ENCODE assay signal across 8 cellular contexts in the genomic region with DNA sequence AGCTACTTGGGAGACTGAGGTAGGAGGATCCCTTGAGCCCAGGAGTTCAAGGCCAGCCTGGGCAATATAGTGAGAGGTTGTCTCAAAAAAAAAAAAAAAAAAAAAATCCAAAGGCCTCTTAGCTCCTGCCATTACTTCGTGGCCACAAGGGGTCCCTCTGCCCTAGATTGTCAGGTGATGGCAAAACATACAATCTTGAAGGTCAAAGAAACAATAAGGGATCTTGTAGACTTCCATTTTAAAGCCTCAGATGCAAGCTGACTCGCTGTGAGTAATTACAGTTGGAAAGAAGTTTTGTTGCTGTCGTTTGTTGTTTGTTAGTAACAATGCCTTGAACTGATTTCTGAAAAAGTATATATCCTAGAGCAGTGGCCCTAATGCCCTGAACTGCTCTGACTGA. TPM values are rescaled to one million over a fixed set of nuclear protein-coding genes. Genes with fewer than 3 reads are reported as not detected.
DNase-seq lines count a peak whose midpoint lies in the region; ATAC-seq, FAIRE-seq and TF ChIP-seq lines count a peak whose summit lies in the region.

No MANE protein-coding gene starts in this region.

- H3F3A ChIP-seq in GM23338 (replicated peaks; ENCODE audit: low read depth) = no peaks in the 10 kb centered on the region

- peak; percentile 79 to 80 for TF ChIP-seq CTCF in GM23338 (conservative IDR thresholded peaks at IDR 0.05; ENCODE audit: low read depth in 2 of 2)
- peak in 4 of 6 experiments; percentile 55 to 63 (median 60) for TF ChIP-seq CTCF in Peyer's patch (IDR thresholded peaks at IDR 0.05)
- TF ChIP-seq CTCF in astrocyte (IDR thresholded peaks at IDR 0.05; ENCODE audit: insufficient read depth, low read depth, low read length) = peak; percentile 39
- TF ChIP-seq CTCF in mesothelial cell of epicardium (IDR thresholded peaks at IDR 0.05; ENCODE audit: unreplicated experiment) = peak; percentile 20
- TF ChIP-seq CTCF in prostate gland (IDR thresholded peaks at IDR 0.05) = no peak

- TF ChIP-seq POLR2A in Peyer's patch (IDR thresholded peaks at IDR 0.05) = no peak
- TF ChIP-seq POLR2A in prostate gland (IDR thresholded peaks at IDR 0.05) = no peak

- H2AFZ ChIP-seq in GM23338 (peak overlapping the region; percentile 64; the same call in 1 of the 2 replicates), astrocyte (ENCODE audit: low read depth, low read length) (no peak overlapping the region)

- H3K4me3 Mint-ChIP-seq in GM23338 = no peak overlapping the region
- no peak overlapping the region for H3K4me3 Mint-ChIP-seq in astrocyte (ENCODE audit: unreplicated experiment)
- no peak overlapping the region for H3K4me3 Mint-ChIP-seq in mesothelial cell of epicardium

- WGBS in prostate gland = 53% methylated on average over 3 of the region's 3 CpGs

- intact Hi-C loops in prostate gland (cut with DNase I) = no loop called here

- no peak overlapping the region for H3K27ac ChIP-seq in GM23338 (ENCODE audit: low read depth)
- no peak overlapping the region for H3K27ac ChIP-seq in Peyer's patch
- no peak overlapping the region for H3K27ac ChIP-seq in astrocyte (ENCODE audit: low read depth, low read length)
- H3K27ac ChIP-seq in prostate gland = no peak overlapping the region

- no peak overlapping the region for H3K4me2 ChIP-seq in GM23338
- no peak overlapping the region for H3K4me2 ChIP-seq in astrocyte (ENCODE audit: low read length)

- peak; percentile 80 for ATAC-seq in GM23338

- no peak overlapping the region for H3K4me3 ChIP-seq in GM23338
- H3K4me3 ChIP-seq in Peyer's patch = no peak overlapping the region
- H3K4me3 ChIP-seq in astrocyte (ENCODE audit: insufficient read depth, low read depth, low read length) = no peak overlapping the region
- no peak overlapping the region for H3K4me3 ChIP-seq in prostate gland

- no peak overlapping the region for H3K9ac ChIP-seq in astrocyte (ENCODE audit: low read length)

- no peak for FAIRE-seq in astrocyte (lab: Jason Lieb, UNC)

- H4K20me1 ChIP-seq in GM23338 (replicated peaks; ENCODE audit: insufficient read depth) (no peaks in the 10 kb centered on the region), astrocyte (ENCODE audit: insufficient read depth, low read length) (no peaks in the 10 kb centered on the region)

- H3K79me2 ChIP-seq in GM23338 (replicated peaks; ENCODE audit: insufficient read depth) = no peaks in the 10 kb centered on the region
- no peaks in the 10 kb centered on the region for H3K79me2 ChIP-seq in astrocyte (ENCODE audit: insufficient read depth, low read length)

- H3K9me3 ChIP-seq in Peyer's patch (no peaks in the 10 kb centered on the region), astrocyte (ENCODE audit: insufficient read depth, low read depth, low read length) (no peaks in the 10 kb centered on the region), prostate gland (no peaks in the 10 kb centered on the region)

- H3K27me3 Mint-ChIP-seq in GM23338 (ENCODE audit: insufficient read depth, low read depth, poor library complexity) = no peaks in the 10 kb centered on the region
- no peaks in the 10 kb centered on the region for H3K27me3 Mint-ChIP-seq in astrocyte (ENCODE audit: low read depth, unreplicated experiment)
- no peaks in the 10 kb centered on the region for H3K27me3 Mint-ChIP-seq in mesothelial cell of epicardium (ENCODE audit: low read depth)

- H3K4me1 Mint-ChIP-seq in GM23338 (peaks cover 8% of the 10 kb centered on the region; the same call in 2 of the 3 replicates), astrocyte (ENCODE audit: low read depth, unreplicated experiment) (no peaks in the 10 kb centered on the region), mesothelial cell of epicardium (no peaks in the 10 kb centered on the region)

- H3K27ac Mint-ChIP-seq in GM23338 (no peak overlapping the region), astrocyte (ENCODE audit: unreplicated experiment) (no peak overlapping the region), mesothelial cell of epicardium (no peak overlapping the region)

- H3K36me3 ChIP-seq in GM23338 (ENCODE audit: insufficient read depth) (no peaks in the 10 kb centered on the region), Peyer's patch (no peaks in the 10 kb centered on the region), astrocyte (ENCODE audit: insufficient read depth, low read length) (no peaks in the 10 kb centered on the region), prostate gland (no peaks in the 10 kb centered on the region)

- no peaks in the 10 kb centered on the region for H3K9me3 Mint-ChIP-seq in GM23338
- H3K9me3 Mint-ChIP-seq in astrocyte (ENCODE audit: unreplicated experiment) = no peaks in the 10 kb centered on the region
- H3K9me3 Mint-ChIP-seq in mesothelial cell of epicardium = peaks cover 4% of the 10 kb centered on the region

- H3K9me2 ChIP-seq in GM23338 (ENCODE audit: insufficient read depth) = peaks cover 5% of the 10 kb centered on the region; the same call in 1 of the 2 replicates

- H3K27me3 ChIP-seq in GM23338 (ENCODE audit: insufficient read depth) (no peaks in the 10 kb centered on the region), Peyer's patch (no peaks in the 10 kb centered on the region), astrocyte (ENCODE audit: insufficient read depth, low read length) (no peaks in the 10 kb centered on the region), prostate gland (replicated peaks; ENCODE audit: insufficient read depth) (no peaks in the 10 kb centered on the region)

- DNase-seq in DMS53 treated with DMSO at 0.1 percent for 48 hours (lab: John Stamatoyannopoulos, UW; ENCODE audit: unreplicated experiment) (peak; percentile 0), GM23338 (ENCODE audit: low spot score) (peak; percentile 80), Peyer's patch (peak; percentile 56 to 82 (median 61)), astrocyte (ENCODE audit: low read depth) (peak; percentile 17), mesothelial cell of epicardium (ENCODE audit: low spot score in 2 of 2, unreplicated experiment in 2 of 2) (no peak), NCI-H446 treated with DMSO at 0.1 percent for 48 hours (lab: John Stamatoyannopoulos, UW) (no peak), prostate gland (ENCODE audit: low spot score) (no peak), nucleus accumbens (lab: John Stamatoyannopoulos, UW) (no peak)

- H3K4me1 ChIP-seq in GM23338 (ENCODE audit: insufficient read depth) (peaks cover 5% of the 10 kb centered on the region; the same call in 1 of the 2 replicates), Peyer's patch (no peaks in the 10 kb centered on the region), astrocyte (ENCODE audit: insufficient read depth, low read length) (no peaks in the 10 kb centered on the region), prostate gland (replicated peaks) (no peaks in the 10 kb centered on the region)

- H3K36me3 Mint-ChIP-seq in GM23338 (ENCODE audit: low read depth) = no peaks in the 10 kb centered on the region
- no peaks in the 10 kb centered on the region for H3K36me3 Mint-ChIP-seq in astrocyte (ENCODE audit: low read depth, unreplicated experiment)
- no peaks in the 10 kb centered on the region for H3K36me3 Mint-ChIP-seq in mesothelial cell of epicardium

TF ChIP-seq in GM23338, 12 proteins besides CTCF, POLR2A, EP300 and RAD21:
- TF ChIP-seq CREB1 (CRISPR knock-in tag; IDR thresholded peaks at IDR 0.05; ENCODE audit: low read depth) = no peak
- TF ChIP-seq, protein P1, sequence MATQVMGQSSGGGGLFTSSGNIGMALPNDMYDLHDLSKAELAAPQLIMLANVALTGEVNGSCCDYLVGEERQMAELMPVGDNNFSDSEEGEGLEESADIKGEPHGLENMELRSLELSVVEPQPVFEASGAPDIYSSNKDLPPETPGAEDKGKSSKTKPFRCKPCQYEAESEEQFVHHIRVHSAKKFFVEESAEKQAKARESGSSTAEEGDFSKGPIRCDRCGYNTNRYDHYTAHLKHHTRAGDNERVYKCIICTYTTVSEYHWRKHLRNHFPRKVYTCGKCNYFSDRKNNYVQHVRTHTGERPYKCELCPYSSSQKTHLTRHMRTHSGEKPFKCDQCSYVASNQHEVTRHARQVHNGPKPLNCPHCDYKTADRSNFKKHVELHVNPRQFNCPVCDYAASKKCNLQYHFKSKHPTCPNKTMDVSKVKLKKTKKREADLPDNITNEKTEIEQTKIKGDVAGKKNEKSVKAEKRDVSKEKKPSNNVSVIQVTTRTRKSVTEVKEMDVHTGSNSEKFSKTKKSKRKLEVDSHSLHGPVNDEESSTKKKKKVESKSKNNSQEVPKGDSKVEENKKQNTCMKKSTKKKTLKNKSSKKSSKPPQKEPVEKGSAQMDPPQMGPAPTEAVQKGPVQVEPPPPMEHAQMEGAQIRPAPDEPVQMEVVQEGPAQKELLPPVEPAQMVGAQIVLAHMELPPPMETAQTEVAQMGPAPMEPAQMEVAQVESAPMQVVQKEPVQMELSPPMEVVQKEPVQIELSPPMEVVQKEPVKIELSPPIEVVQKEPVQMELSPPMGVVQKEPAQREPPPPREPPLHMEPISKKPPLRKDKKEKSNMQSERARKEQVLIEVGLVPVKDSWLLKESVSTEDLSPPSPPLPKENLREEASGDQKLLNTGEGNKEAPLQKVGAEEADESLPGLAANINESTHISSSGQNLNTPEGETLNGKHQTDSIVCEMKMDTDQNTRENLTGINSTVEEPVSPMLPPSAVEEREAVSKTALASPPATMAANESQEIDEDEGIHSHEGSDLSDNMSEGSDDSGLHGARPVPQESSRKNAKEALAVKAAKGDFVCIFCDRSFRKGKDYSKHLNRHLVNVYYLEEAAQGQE (IDR thresholded peaks at IDR 0.05; ENCODE audit: unreplicated experiment) = no peak
TF ChIP-seq in GM23338: peak in this region for 0.

RNA-seq across cellular contexts. Expression of a gene that starts 55.9 kb away (rescaled TPM):
- total RNA-seq in GM23338 (2014; rRNA removed; shearing (Covaris generic)) = 9.2 and 9.7 TPM in 2 replicates
- 1.3 and 1.6 TPM in 2 replicates for polyA plus RNA-seq in GM23338 (2016; fragmentation: Nextera tagmentation; extraction: Ambion mirVana)
- 10 to 100 TPM; 21.8 to 39.6 (median 25.4) TPM for total RNA-seq in Peyer's patch
- total RNA-seq in astrocyte = 3.1 and 3.9 TPM in 2 replicates
- 3.6 to 3.7 TPM (median 3.6 TPM) in 3 replicates for total RNA-seq in mesothelial cell of epicardium
- 10 to 100 TPM in 1 of 2 donors, 1 to 10 TPM in 1; 5.3 to 14.5 TPM for total RNA-seq in prostate gland

Comparison
In these comparisons a context has a peak if more than half of its experiments do, and no peak if none do; other contexts are left out.
1. DNase-seq: peak in DMS53 treated with DMSO at 0.1 percent for 48 hours (single experiment), GM23338 (single experiment), Peyer's patch (3 of 3) and astrocyte (single experiment); none in mesothelial cell of epicardium (0 of 2), NCI-H446 treated with DMSO at 0.1 percent for 48 hours (single experiment), prostate gland (single experiment) and nucleus accumbens (0 of 56).
2. CTCF ChIP-seq: peak in GM23338 (2 of 2), Peyer's patch (4 of 6), astrocyte (single experiment) and mesothelial cell of epicardium (single experiment); none in prostate gland (0 of 4).